ENCODE assay signal across 1 cellular context in the genomic region with DNA sequence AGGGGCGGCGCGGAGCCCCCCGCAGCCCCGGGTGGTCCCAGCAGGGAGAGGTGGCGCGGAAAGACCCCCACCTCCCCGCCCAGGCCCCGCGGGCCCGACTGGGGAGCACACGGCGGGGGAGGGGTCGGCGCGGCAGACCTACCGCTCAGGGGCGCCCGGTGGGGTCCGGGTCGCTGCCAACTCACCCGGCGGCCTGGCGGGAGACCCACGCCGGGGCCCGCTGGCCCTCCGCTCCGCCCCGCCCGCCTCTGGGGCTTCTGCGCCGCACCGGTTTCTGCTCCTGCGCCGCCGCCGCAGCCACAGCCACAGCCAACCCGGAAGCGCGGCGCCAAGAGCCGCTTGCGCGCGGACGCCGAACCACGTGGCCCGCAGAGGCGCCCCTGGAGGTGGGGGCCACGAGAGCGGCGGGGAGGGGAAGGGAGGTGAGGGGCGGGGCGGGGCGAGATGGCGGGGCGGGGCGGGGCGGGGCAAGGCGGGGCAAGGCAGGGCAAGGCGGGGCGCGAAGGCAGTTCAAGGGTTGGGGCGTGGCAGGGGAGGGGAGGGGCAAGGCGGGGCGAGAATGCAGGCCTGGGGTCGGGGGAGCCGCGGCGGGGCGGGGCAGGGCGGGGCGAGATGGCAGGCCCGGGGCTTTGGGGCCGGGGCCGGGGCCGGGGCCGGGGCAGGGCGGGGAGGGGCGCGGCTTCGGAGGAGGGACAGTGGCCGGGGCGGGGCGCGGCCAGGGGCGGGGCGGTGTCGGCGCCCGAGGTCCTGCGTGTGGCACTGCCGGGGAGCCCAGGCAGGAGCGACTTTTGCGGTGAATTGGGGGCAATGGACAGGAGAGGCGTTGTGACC.
TF ChIP-seq lines count a peak whose summit lies in the region.

A gene (minus strand): TSS at position 307 of the 831 bp plus-strand sequence. CDS start 1,193 bp downstream, outside the sequence.

TF ChIP-seq in HEK293, 187 proteins besides CTCF, POLR2A, EP300 and RAD21 (continued from another document):
- TF ChIP-seq KLF8 (tag by site-specific recombination; IDR thresholded peaks at IDR 0.05) (no peak; the same call in 1 of the 2 replicates), ZNF391 (tag by site-specific recombination; IDR thresholded peaks at IDR 0.05; ENCODE audit: borderline replicate concordance, low read depth) (no peak), ZNF211 (tag by site-specific recombination; IDR thresholded peaks at IDR 0.05; ENCODE audit: low read depth) (no peak), ZNF174 (tag by site-specific recombination; IDR thresholded peaks at IDR 0.05) (no peak), ZFP37 (tag by site-specific recombination; IDR thresholded peaks at IDR 0.05) (no peak), KLF10 (tag by site-specific recombination; IDR thresholded peaks at IDR 0.05) (0 out of 2 replicates have a peak, but pooled peaks have one; percentile 36), ZNF626 (tag by site-specific recombination; IDR thresholded peaks at IDR 0.05) (0 out of 2 replicates have a peak, but pooled peaks have one; percentile 34)
- TF ChIP-seq, protein P1, sequence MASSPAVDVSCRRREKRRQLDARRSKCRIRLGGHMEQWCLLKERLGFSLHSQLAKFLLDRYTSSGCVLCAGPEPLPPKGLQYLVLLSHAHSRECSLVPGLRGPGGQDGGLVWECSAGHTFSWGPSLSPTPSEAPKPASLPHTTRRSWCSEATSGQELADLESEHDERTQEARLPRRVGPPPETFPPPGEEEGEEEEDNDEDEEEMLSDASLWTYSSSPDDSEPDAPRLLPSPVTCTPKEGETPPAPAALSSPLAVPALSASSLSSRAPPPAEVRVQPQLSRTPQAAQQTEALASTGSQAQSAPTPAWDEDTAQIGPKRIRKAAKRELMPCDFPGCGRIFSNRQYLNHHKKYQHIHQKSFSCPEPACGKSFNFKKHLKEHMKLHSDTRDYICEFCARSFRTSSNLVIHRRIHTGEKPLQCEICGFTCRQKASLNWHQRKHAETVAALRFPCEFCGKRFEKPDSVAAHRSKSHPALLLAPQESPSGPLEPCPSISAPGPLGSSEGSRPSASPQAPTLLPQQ (tag by site-specific recombination; IDR thresholded peaks at IDR 0.05): 0 out of 2 replicates have a peak, but pooled peaks have one; percentile 35
- TF ChIP-seq, protein P2, sequence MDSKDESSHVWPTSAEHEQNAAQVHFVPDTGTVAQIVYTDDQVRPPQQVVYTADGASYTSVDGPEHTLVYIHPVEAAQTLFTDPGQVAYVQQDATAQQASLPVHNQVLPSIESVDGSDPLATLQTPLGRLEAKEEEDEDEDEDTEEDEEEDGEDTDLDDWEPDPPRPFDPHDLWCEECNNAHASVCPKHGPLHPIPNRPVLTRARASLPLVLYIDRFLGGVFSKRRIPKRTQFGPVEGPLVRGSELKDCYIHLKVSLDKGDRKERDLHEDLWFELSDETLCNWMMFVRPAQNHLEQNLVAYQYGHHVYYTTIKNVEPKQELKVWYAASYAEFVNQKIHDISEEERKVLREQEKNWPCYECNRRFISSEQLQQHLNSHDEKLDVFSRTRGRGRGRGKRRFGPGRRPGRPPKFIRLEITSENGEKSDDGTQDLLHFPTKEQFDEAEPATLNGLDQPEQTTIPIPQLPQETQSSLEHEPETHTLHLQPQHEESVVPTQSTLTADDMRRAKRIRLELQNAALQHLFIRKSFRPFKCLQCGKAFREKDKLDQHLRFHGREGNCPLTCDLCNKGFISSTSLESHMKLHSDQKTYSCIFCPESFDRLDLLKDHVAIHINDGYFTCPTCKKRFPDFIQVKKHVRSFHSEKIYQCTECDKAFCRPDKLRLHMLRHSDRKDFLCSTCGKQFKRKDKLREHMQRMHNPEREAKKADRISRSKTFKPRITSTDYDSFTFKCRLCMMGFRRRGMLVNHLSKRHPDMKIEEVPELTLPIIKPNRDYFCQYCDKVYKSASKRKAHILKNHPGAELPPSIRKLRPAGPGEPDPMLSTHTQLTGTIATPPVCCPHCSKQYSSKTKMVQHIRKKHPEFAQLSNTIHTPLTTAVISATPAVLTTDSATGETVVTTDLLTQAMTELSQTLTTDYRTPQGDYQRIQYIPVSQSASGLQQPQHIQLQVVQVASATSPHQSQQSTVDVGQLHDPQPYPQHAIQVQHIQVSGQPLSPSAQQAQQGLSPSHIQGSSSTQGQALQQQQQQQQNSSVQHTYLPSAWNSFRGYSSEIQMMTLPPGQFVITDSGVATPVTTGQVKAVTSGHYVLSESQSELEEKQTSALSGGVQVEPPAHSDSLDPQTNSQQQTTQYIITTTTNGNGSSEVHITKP (tag by site-specific recombination; IDR thresholded peaks at IDR 0.05): 0 out of 2 replicates have a peak, but pooled peaks have one; percentile 2
